In the genomic region with DNA sequence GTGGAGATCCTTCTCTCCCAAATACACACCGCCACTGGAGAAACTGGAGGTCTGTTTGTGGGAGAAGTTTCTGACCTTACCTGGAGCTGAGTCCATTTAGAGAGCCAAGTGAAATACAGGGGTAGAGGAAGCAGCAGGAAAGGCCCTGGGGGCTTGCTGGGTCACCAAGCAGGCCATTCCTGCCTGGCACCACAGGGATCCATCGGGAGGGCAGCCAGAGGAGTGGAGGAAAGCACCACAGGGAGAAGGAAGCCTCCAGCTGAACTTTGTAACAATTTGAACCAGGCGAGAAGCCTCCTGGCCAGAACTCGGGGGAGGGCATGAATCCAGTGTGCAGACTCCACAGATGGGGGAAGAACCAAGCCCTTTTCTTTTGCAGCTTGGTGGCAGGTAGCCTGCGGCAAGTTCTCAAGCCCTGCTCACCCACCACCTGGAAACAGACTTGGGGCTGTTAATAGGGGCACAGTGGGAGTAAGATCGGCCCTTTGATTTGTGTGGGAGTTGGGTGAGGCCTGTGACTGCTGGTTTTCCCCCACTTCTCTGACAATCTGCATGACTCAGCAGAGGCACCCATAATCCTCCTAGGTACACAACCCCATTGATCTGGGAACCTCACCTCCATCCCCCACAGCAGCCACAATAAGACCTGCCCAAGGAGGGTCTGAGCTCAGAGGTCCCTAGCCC, we compare ENCODE assay signal across 1 cellular context.
TF ChIP-seq lines count a peak whose summit lies in the region.

No MANE protein-coding gene starts in this region.

TF ChIP-seq in GM23338, 12 proteins besides CTCF, POLR2A, EP300 and RAD21 (continued from another document):
- TF ChIP-seq ZNF462 (CRISPR knock-in tag; IDR thresholded peaks at IDR 0.05) = no peak
- TF ChIP-seq, protein P1, sequence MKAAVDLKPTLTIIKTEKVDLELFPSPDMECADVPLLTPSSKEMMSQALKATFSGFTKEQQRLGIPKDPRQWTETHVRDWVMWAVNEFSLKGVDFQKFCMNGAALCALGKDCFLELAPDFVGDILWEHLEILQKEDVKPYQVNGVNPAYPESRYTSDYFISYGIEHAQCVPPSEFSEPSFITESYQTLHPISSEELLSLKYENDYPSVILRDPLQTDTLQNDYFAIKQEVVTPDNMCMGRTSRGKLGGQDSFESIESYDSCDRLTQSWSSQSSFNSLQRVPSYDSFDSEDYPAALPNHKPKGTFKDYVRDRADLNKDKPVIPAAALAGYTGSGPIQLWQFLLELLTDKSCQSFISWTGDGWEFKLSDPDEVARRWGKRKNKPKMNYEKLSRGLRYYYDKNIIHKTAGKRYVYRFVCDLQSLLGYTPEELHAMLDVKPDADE (IDR thresholded peaks at IDR 0.05) = no peak
- TF ChIP-seq POLR2AphosphoS5 (IDR thresholded peaks at IDR 0.05; ENCODE audit: low read depth) = no peak
